ENCODE assay signal across 7 cellular contexts in genomic region chr5:110893854-110894483, GRCh38.
DNase-seq lines count a peak whose midpoint lies in the region; ATAC-seq and TF ChIP-seq lines count a peak whose summit lies in the region.
"Not testable (repeated sequence)": the region's sequence is repeated elsewhere in the genome, so short reads cannot be mapped to it uniquely, and the experiment has no call there.

No MANE protein-coding gene starts in this region.

- H3K4me3 ChIP-seq in right cardiac atrium (ENCODE audit: low read length) = not testable (repeated sequence)

- CTCF ChIA-PET in WTC11 (lab: Charles Lee) = not testable (repeated sequence)

- peak; percentile 38; the same call in 1 of the 2 replicates for ATAC-seq in WTC11
- peak; percentile 10 for ATAC-seq in Right ventricle myocardium superior (ENCODE audit: poor library complexity)
- not testable (repeated sequence) for ATAC-seq in right cardiac atrium

- WGBS in H9 (ENCODE audit: extremely low coverage, insufficient read length, low lambda C conversion rate) = no CpG with 5 or more reads among the region's 36 CpGs
- WGBS in right cardiac atrium = 61% methylated on average over 36 of the region's 36 CpGs

- DNase-seq in H9 (peak; percentile 36), chondrocyte (ENCODE audit: low spot score) (peak; percentile 75), right cardiac atrium (peak in 2 of 3 donors; percentile 26 to 31), left kidney (ENCODE audit: low read depth, low spot score) (peak; percentile 17), retina (peak; percentile 28)
- DNase-seq in WTC11 (ENCODE audit: low spot score); Right ventricle myocardium superior: not testable (repeated sequence)

- not testable (repeated sequence) for TF ChIP-seq CTCF in H9 (conservative IDR thresholded peaks at IDR 0.05); WTC11 (IDR thresholded peaks at IDR 0.05); chondrocyte (IDR thresholded peaks at IDR 0.05)

- H3K4me2 ChIP-seq in H9 (ENCODE audit: insufficient read depth, insufficient read length, low read length) = not testable (repeated sequence)

- H2AFZ ChIP-seq in H9 (ENCODE audit: low read length) = not testable (repeated sequence)

- not testable (repeated sequence) for H3K27me3 Mint-ChIP-seq in H9 (ENCODE audit: low read depth); chondrocyte (ENCODE audit: low read depth)
- peaks cover 15% of the 10 kb centered on the region; the same call in 1 of the 2 replicates for H3K27me3 Mint-ChIP-seq in WTC11 (ENCODE audit: low read depth)

- H3K79me2 ChIP-seq in H9 (ENCODE audit: insufficient read depth, low read length) = not testable (repeated sequence)

- not testable (repeated sequence) for H3T11ph ChIP-seq in H9 (ENCODE audit: low read length)

- H3K9me3 Mint-ChIP-seq in H9 = not testable (repeated sequence)
- H3K9me3 Mint-ChIP-seq in WTC11 (peaks cover 23% of the 10 kb centered on the region), chondrocyte (ENCODE audit: low read depth) (peaks cover 21% of the 10 kb centered on the region)

- not testable (repeated sequence) for H3K36me3 Mint-ChIP-seq in H9 (ENCODE audit: insufficient read depth in 1 of 3, low read depth in 3 of 3); WTC11; chondrocyte (ENCODE audit: low read depth)

- H3K4ac ChIP-seq in H9 (ENCODE audit: low read depth, low read length) = not testable (repeated sequence)

- H3K9ac ChIP-seq in H9 (ENCODE audit: extremely low read depth, insufficient read length, low read length) = not testable (repeated sequence)

- H4K8ac ChIP-seq in H9 (replicated peaks; ENCODE audit: insufficient read length, low read depth, low read length) = not testable (repeated sequence)

- intact Hi-C loops in Right ventricle myocardium superior (cut with DNase I); right cardiac atrium (cut with DNase I): not testable (repeated sequence)

- H3K23me2 ChIP-seq in H9 (ENCODE audit: insufficient read length, low read depth, low read length, poor library complexity, severe bottlenecking) = not testable (repeated sequence)

- H3K27me3 ChIP-seq in H9 (ENCODE audit: insufficient read depth, low read length); right cardiac atrium (ENCODE audit: control insufficient read depth, insufficient read depth): not testable (repeated sequence)

- not testable (repeated sequence) for H3K4me1 ChIP-seq in H9 (ENCODE audit: insufficient read depth, low read length); right cardiac atrium (ENCODE audit: control insufficient read depth, insufficient read depth, low read length)

- H2BK20ac ChIP-seq in H9 (ENCODE audit: low read depth, low read length, poor library complexity, severe bottlenecking) = not testable (repeated sequence)

- not testable (repeated sequence) for H4K91ac ChIP-seq in H9 (ENCODE audit: insufficient read length, low read depth, low read length)

- not testable (repeated sequence) for H3K79me1 ChIP-seq in H9 (ENCODE audit: insufficient read depth, low read depth, low read length, poor library complexity, severe bottlenecking)

- POLR2A ChIA-PET in WTC11 (lab: Charles Lee) = not testable (repeated sequence)

- not testable (repeated sequence) for H3K23ac ChIP-seq in H9 (ENCODE audit: insufficient read length, low read depth, low read length)

- H3K4me1 Mint-ChIP-seq in H9; WTC11; chondrocyte (ENCODE audit: low read depth): not testable (repeated sequence)

- H4K20me1 ChIP-seq in H9 (ENCODE audit: control insufficient read depth, insufficient read depth, insufficient read length) = not testable (repeated sequence)

- H3K4me3 Mint-ChIP-seq in H9; WTC11; chondrocyte (ENCODE audit: unreplicated experiment): not testable (repeated sequence)

- H3K27ac Mint-ChIP-seq in H9; WTC11; chondrocyte (ENCODE audit: unreplicated experiment): not testable (repeated sequence)

- not testable (repeated sequence) for H3K27ac ChIP-seq in H9 (ENCODE audit: insufficient read length, low read depth, low read length); right cardiac atrium (ENCODE audit: low read length)

- not testable (repeated sequence) for H3K18ac ChIP-seq in H9 (ENCODE audit: insufficient read length, low read depth, low read length)

- H4K5ac ChIP-seq in H9 (ENCODE audit: insufficient read length, low read depth, low read length) = not testable (repeated sequence)

- not testable (repeated sequence) for H2AK5ac ChIP-seq in H9 (ENCODE audit: insufficient read length, low read length)

- H2BK15ac ChIP-seq in H9 (ENCODE audit: low read depth, low read length) = not testable (repeated sequence)

- not testable (repeated sequence) for H2BK120ac ChIP-seq in H9 (ENCODE audit: low read depth, low read length, poor library complexity, severe bottlenecking)

- H3K14ac ChIP-seq in H9 (ENCODE audit: insufficient read depth, low read length) = not testable (repeated sequence)

- not testable (repeated sequence) for H2BK12ac ChIP-seq in H9 (ENCODE audit: insufficient read length, low read depth, low read length)

- not testable (repeated sequence) for H3K9me3 ChIP-seq in H9 (ENCODE audit: control insufficient read depth, low read depth, low read length); right cardiac atrium (ENCODE audit: control insufficient read depth, low read length)

- H2BK5ac ChIP-seq in H9 (ENCODE audit: insufficient read length, low read length) = not testable (repeated sequence)

- not testable (repeated sequence) for H3K56ac ChIP-seq in H9 (ENCODE audit: insufficient read length, low read depth, low read length)
